ENCODE assay signal across 26 cellular contexts in genomic region chr13:100196380-100196779, GRCh38.
"Had no signal": no experiment of that assay in that cellular context is flagged by ENCODE, and none has a peak within 500 bp of the region (broad histone marks: within the 10 kb centered on the region; RNA-seq: fewer than 3 reads in every experiment).

No MANE protein-coding gene starts in this region.

- H3K27ac ChIP-seq: brain microvascular endothelial cell, coronary artery, dorsolateral prefrontal cortex, hepatocyte, ovary, thyroid gland, upper lobe of left lung, vagina had no signal

- H3K27ac Mint-ChIP-seq: activated naive CD8-positive, alpha-beta T cell; effector memory CD8-positive, alpha-beta T cell; immature natural killer cell; progenitor cell of endocrine pancreas; stimulated activated naive CD8-positive, alpha-beta T cell treated with anti-CD3 and anti-CD28 coated beads, Interleukin-15, Interleukin-2, amounts not matched to agents 100 ng/mL and 50 ng/mL, for 24 hours had no signal

- H3K4me1 Mint-ChIP-seq: immature natural killer cell, naive B cell had no signal

- DNase-seq: activated CD4-positive, alpha-beta T cell treated with anti-CD3 and anti-CD28 coated beads for 4 hours; activated CD4-positive, alpha-beta T cell treated with anti-CD3 and anti-CD28 coated beads, Interleukin-2, amount 50 U/mL, for 4 hours; activated CD4-positive, CD25-positive, alpha-beta regulatory T cell; activated effector memory CD4-positive, alpha-beta T cell treated with Interleukin-2 at 50 U/mL for 16 hours; activated naive CD4-positive, alpha-beta T cell treated with Interleukin-2 at 50 U/mL for 16 hours; brain microvascular endothelial cell; dorsolateral prefrontal cortex; effector memory CD8-positive, alpha-beta T cell; erythroblast; immature natural killer cell; kidney; left colon; mammary epithelial cell; naive B cell; nephron progenitor cell; ovary; right lobe of liver; stimulated activated CD4-positive, alpha-beta T cell treated with anti-CD3 and anti-CD28 coated beads, Interleukin-4, amount 100 ng/mL, for 1 hour; thyroid gland; upper lobe of left lung had no signal

- H3K4me3 Mint-ChIP-seq: activated naive CD8-positive, alpha-beta T cell; effector memory CD8-positive, alpha-beta T cell; immature natural killer cell; naive B cell; nephron progenitor cell; stimulated activated naive CD8-positive, alpha-beta T cell treated with anti-CD3 and anti-CD28 coated beads, Interleukin-15, Interleukin-2, amounts not matched to agents 100 ng/mL and 50 ng/mL, for 24 hours had no signal

- H3K9me3 Mint-ChIP-seq: effector memory CD8-positive, alpha-beta T cell; immature natural killer cell; naive B cell; stimulated activated naive CD8-positive, alpha-beta T cell treated with anti-CD3 and anti-CD28 coated beads, Interleukin-15, Interleukin-2, amounts not matched to agents 100 ng/mL and 50 ng/mL, for 24 hours had no signal

- H3K27me3 Mint-ChIP-seq: activated naive CD8-positive, alpha-beta T cell; effector memory CD8-positive, alpha-beta T cell; naive B cell; progenitor cell of endocrine pancreas; stimulated activated naive CD8-positive, alpha-beta T cell treated with anti-CD3 and anti-CD28 coated beads, Interleukin-15, Interleukin-2, amounts not matched to agents 100 ng/mL and 50 ng/mL, for 24 hours had no signal

- ATAC-seq: effector memory CD8-positive, alpha-beta T cell had no signal
